15 cellular contexts compared by ENCODE assay signal in genomic region chr4:180394730-180395129, GRCh38.
DNase-seq lines count a peak whose midpoint lies in the region; ATAC-seq and TF ChIP-seq lines count a peak whose summit lies in the region.
"Had no signal": no experiment of that assay in that cellular context is flagged by ENCODE, and none has a peak within 500 bp of the region (broad histone marks: within the 10 kb centered on the region; RNA-seq: fewer than 3 reads in every experiment).

No MANE protein-coding gene starts in this region.

- WGBS in heart right ventricle, 2 donors: 77 to 83% methylated on average over 3 of the region's 3 CpGs
- WGBS in right lobe of liver (ENCODE audit: insufficient coverage, low coverage, low lambda C conversion rate, missing lambda C conversion rate): 67% methylated on average over 3 of the region's 3 CpGs

- peak overlapping the region; percentile 50 for H3K27ac ChIP-seq in CD8-positive, alpha-beta T cell (ENCODE audit: low read depth, low read length)
- no peak overlapping the region for H3K27ac ChIP-seq in heart right ventricle
- H3K27ac ChIP-seq in right lobe of liver: no peak overlapping the region
- H3K27ac ChIP-seq: BLaER1 treated with 17β-estradiol and CSF1 and Interleukin-3, amounts not matched to agents 10 nM and 100 nM; SJSA1 had no signal

- no peak for ATAC-seq in CD8-positive, alpha-beta T cell
- ATAC-seq in activated CD8-positive, alpha-beta T cell treated with anti-CD3 and anti-CD28 coated beads, Interleukin-2, amount 10 ng/mL, durations not matched to agents 7 days and 5 days: peak; percentile 14
- ATAC-seq in sciatic nerve (no peak), heart right ventricle (no peak), right lobe of liver (no peak)

- H4K20me1 ChIP-seq in Loucy (ENCODE audit: insufficient read depth, low read length, poor library complexity, severe bottlenecking): no peaks in the 10 kb centered on the region
- H4K20me1 ChIP-seq: BLaER1 treated with 17β-estradiol and CSF1 and Interleukin-3, amounts not matched to agents 10 nM and 100 nM had no signal

- peak overlapping the region; percentile 53 for H3K9ac ChIP-seq in Loucy (ENCODE audit: low read depth, low read length, poor library complexity, severe bottlenecking)
- H3K9ac ChIP-seq: BLaER1 treated with 17β-estradiol and CSF1 and Interleukin-3, amounts not matched to agents 10 nM and 100 nM had no signal

- H3K36me3 Mint-ChIP-seq in CD8-positive, alpha-beta T cell: no peaks in the 10 kb centered on the region
- peaks cover 4% of the 10 kb centered on the region for H3K36me3 Mint-ChIP-seq in activated CD8-positive, alpha-beta T cell treated with anti-CD3 and anti-CD28 coated beads, Interleukin-2, amount 10 ng/mL, durations not matched to agents 7 days and 5 days (ENCODE audit: low read depth)

- POLR2A ChIA-PET in CD8-positive, alpha-beta T cell (lab: Charles Lee): interaction anchor here (0.7 kb wide), 1 partner anchor 18 kb away, joined by 3 read pairs; no protein-coding TSS in a partner anchor
- POLR2A ChIA-PET in activated CD8-positive, alpha-beta T cell treated with anti-CD3 and anti-CD28 coated beads, Interleukin-2, amount 10 ng/mL, durations not matched to agents 7 days and 5 days (lab: Charles Lee): no interaction called here

- no peaks in the 10 kb centered on the region for H3K36me3 ChIP-seq in CD8-positive, alpha-beta T cell (ENCODE audit: insufficient read depth, low read length)
- no peaks in the 10 kb centered on the region for H3K36me3 ChIP-seq in Loucy (ENCODE audit: insufficient read depth, low read length)
- no peaks in the 10 kb centered on the region for H3K36me3 ChIP-seq in heart right ventricle
- H3K36me3 ChIP-seq in right lobe of liver: no peaks in the 10 kb centered on the region
- H3K36me3 ChIP-seq: BLaER1 treated with 17β-estradiol and CSF1 and Interleukin-3, amounts not matched to agents 10 nM and 100 nM; SJSA1 had no signal

- H3K4me1 Mint-ChIP-seq in CD8-positive, alpha-beta T cell (ENCODE audit: low read depth): peaks cover 18% of the 10 kb centered on the region
- H3K4me1 Mint-ChIP-seq in activated CD8-positive, alpha-beta T cell treated with anti-CD3 and anti-CD28 coated beads, Interleukin-2, amount 10 ng/mL, durations not matched to agents 7 days and 5 days (ENCODE audit: low read depth): peaks cover 18% of the 10 kb centered on the region

- peak overlapping the region; percentile 38; the same call in 1 of the 2 replicates for H2AFZ ChIP-seq in Loucy (ENCODE audit: low read length)

- H3K27ac Mint-ChIP-seq in CD8-positive, alpha-beta T cell: peak overlapping the region; percentile 49
- peak overlapping the region; percentile 64 for H3K27ac Mint-ChIP-seq in activated CD8-positive, alpha-beta T cell treated with anti-CD3 and anti-CD28 coated beads, Interleukin-2, amount 10 ng/mL, durations not matched to agents 7 days and 5 days

- H3K27me3 Mint-ChIP-seq in CD8-positive, alpha-beta T cell (ENCODE audit: low read depth): no peaks in the 10 kb centered on the region
- no peaks in the 10 kb centered on the region for H3K27me3 Mint-ChIP-seq in activated CD8-positive, alpha-beta T cell treated with anti-CD3 and anti-CD28 coated beads, Interleukin-2, amount 10 ng/mL, durations not matched to agents 7 days and 5 days (ENCODE audit: low read depth)

- TF ChIP-seq CTCF in CD8-positive, alpha-beta T cell (IDR thresholded peaks at IDR 0.05): no peak
- TF ChIP-seq CTCF in Loucy (conservative IDR thresholded peaks at IDR 0.05; ENCODE audit: low read length) (no peak), heart right ventricle (IDR thresholded peaks at IDR 0.05) (no peak), right lobe of liver (IDR thresholded peaks at IDR 0.05) (no peak)

- no peak for TF ChIP-seq POLR2A in right lobe of liver (IDR thresholded peaks at IDR 0.05)

- intact Hi-C loops in CD8-positive, alpha-beta T cell (cut with DNase I, micrococcal nuclease): no loop called here
- intact Hi-C loops in sciatic nerve (cut with DNase I) (no loop called here), heart right ventricle (cut with DNase I) (no loop called here), right lobe of liver (cut with DNase I) (no loop called here)

- no peaks in the 10 kb centered on the region for H3K27me3 ChIP-seq in CD8-positive, alpha-beta T cell (ENCODE audit: insufficient read depth, low read length)
- H3K27me3 ChIP-seq in Loucy (ENCODE audit: insufficient read depth, low read length, poor library complexity, severe bottlenecking) (no peaks in the 10 kb centered on the region), heart right ventricle (no peaks in the 10 kb centered on the region), right lobe of liver (no peaks in the 10 kb centered on the region)
- H3K27me3 ChIP-seq: BLaER1 treated with 17β-estradiol and CSF1 and Interleukin-3, amounts not matched to agents 10 nM and 100 nM; SJSA1 had no signal

- peak overlapping the region; percentile 74 for H3K4me2 ChIP-seq in Loucy (ENCODE audit: low read depth, low read length, poor library complexity, severe bottlenecking)

- peaks cover 2% of the 10 kb centered on the region for H3K9me3 Mint-ChIP-seq in CD8-positive, alpha-beta T cell
- H3K9me3 Mint-ChIP-seq in activated CD8-positive, alpha-beta T cell treated with anti-CD3 and anti-CD28 coated beads, Interleukin-2, amount 10 ng/mL, durations not matched to agents 7 days and 5 days (ENCODE audit: insufficient read depth): peaks cover 8% of the 10 kb centered on the region

- H3F3A ChIP-seq in Loucy (ENCODE audit: low read depth): peaks cover 6% of the 10 kb centered on the region; the same call in 1 of the 2 replicates

- H3K4me1 ChIP-seq in CD8-positive, alpha-beta T cell (ENCODE audit: insufficient read depth, low read length): peaks cover 10% of the 10 kb centered on the region
- H3K4me1 ChIP-seq in Loucy (ENCODE audit: insufficient read depth, low read length, poor library complexity, severe bottlenecking): peaks cover 28% of the 10 kb centered on the region
- no peaks in the 10 kb centered on the region for H3K4me1 ChIP-seq in heart right ventricle
- no peaks in the 10 kb centered on the region for H3K4me1 ChIP-seq in right lobe of liver
- H3K4me1 ChIP-seq: SJSA1 had no signal

- DNase-seq in CD8-positive, alpha-beta T cell: no peak
- DNase-seq in GF-D8 (lab: John Stamatoyannopoulos, UW): peak; percentile 1
- no peak for DNase-seq in activated CD8-positive, alpha-beta T cell treated with anti-CD3 and anti-CD28 coated beads, Interleukin-2, amount 10 ng/mL, durations not matched to agents 7 days and 5 days
- DNase-seq in sciatic nerve (ENCODE audit: low spot score): no peak
- no peak for DNase-seq in heart right ventricle
- no peak for DNase-seq in NCI-H526 (lab: John Stamatoyannopoulos, UW)
- no peak for DNase-seq in right lobe of liver
- DNase-seq: IMR-90; NCI-H1048; NCI-H2227 treated with DMSO at 0.1 percent for 48 hours; NCI-H524 treated with DMSO at 0.1 percent for 48 hours; NK-92 treated with Interleukin-12 subunit alpha and Interleukin-12 subunit beta, amount 100 ng/mL, for 24 hours had no signal

- CTCF ChIA-PET in CD8-positive, alpha-beta T cell (lab: Charles Lee): no interaction called here
- CTCF ChIA-PET in activated CD8-positive, alpha-beta T cell treated with anti-CD3 and anti-CD28 coated beads, Interleukin-2, amount 10 ng/mL, durations not matched to agents 7 days and 5 days (lab: Charles Lee): interaction anchor here (0.9 kb wide), 1 partner anchor 16 kb away, joined by 3 read pairs; no protein-coding TSS in a partner anchor

- H3K4me3 ChIP-seq in CD8-positive, alpha-beta T cell (ENCODE audit: low read depth, low read length): peak overlapping the region; percentile 14
- H3K4me3 ChIP-seq in Loucy (ENCODE audit: low read length, poor library complexity, severe bottlenecking): peak overlapping the region; percentile 53
- H3K4me3 ChIP-seq in heart right ventricle: no peak overlapping the region
- no peak overlapping the region for H3K4me3 ChIP-seq in right lobe of liver
- H3K4me3 ChIP-seq: BLaER1 treated with 17β-estradiol and CSF1 and Interleukin-3, amounts not matched to agents 10 nM and 100 nM; SJSA1 had no signal

- H3K4me3 Mint-ChIP-seq in CD8-positive, alpha-beta T cell: peak overlapping the region; percentile 60
- H3K4me3 Mint-ChIP-seq in activated CD8-positive, alpha-beta T cell treated with anti-CD3 and anti-CD28 coated beads, Interleukin-2, amount 10 ng/mL, durations not matched to agents 7 days and 5 days: peak overlapping the region; percentile 26

- no peaks in the 10 kb centered on the region for H3K79me2 ChIP-seq in Loucy (ENCODE audit: insufficient read depth, low read length)

- no peaks in the 10 kb centered on the region for H3K9me2 ChIP-seq in Loucy (replicated peaks; ENCODE audit: low read depth, low read length)

- H3K9me3 ChIP-seq in CD8-positive, alpha-beta T cell (ENCODE audit: low read length): no peaks in the 10 kb centered on the region
- H3K9me3 ChIP-seq in Loucy (ENCODE audit: insufficient read depth, low read depth, low read length) (no peaks in the 10 kb centered on the region), heart right ventricle (peaks cover 0 to 7% (median 0%) of the 10 kb centered on the region in 11 donors), right lobe of liver (no peaks in the 10 kb centered on the region)
- H3K9me3 ChIP-seq: BLaER1 treated with 17β-estradiol and CSF1 and Interleukin-3, amounts not matched to agents 10 nM and 100 nM; SJSA1 had no signal

Comparison
In these comparisons a context has a peak if more than half of its experiments do, and no peak if none do; other contexts are left out.
1. H3K4me3 ChIP-seq: peak in CD8-positive, alpha-beta T cell (single experiment) and Loucy (single experiment); none in heart right ventricle (0 of 10) and right lobe of liver (0 of 3).